12 cellular contexts compared by ENCODE assay signal in the genomic region with DNA sequence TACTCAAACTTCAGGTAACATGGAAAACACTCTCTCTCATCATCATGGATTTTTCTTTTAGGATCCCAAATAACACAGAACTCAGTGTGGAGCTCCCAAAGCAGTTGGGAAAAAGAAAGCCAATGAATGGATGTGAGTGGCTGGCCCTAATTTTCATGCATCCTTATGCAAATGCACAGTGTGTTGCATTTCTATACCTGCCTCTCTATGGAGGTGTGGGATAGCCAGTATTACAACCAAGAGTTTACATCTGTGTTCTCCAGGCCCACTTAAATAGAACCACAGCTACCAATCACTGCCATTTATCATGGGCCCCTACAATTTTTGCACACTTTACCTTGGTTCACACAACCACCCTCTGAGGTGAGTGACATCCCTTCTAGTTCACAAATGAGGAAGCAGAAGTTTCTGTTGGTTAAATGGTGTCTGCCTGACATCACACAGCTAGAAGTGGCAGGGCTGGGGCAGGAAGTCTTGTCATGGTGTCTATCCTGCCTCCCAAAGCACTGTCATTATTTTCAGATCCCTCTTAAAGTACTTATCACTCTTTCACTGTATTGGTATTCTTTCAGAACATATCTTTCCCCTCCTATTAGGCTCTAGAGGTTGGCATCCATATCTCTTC. TPM values are rescaled to one million over a fixed set of nuclear protein-coding genes. Genes with fewer than 3 reads are reported as not detected.
A peak's percentile ranks its signal among the peaks of the same experiment; 100 is the strongest.
DNase-seq lines count a peak whose midpoint lies in the region; ATAC-seq and TF ChIP-seq lines count a peak whose summit lies in the region.
"Had no signal": no experiment of that assay in that cellular context is flagged by ENCODE, and none has a peak within 500 bp of the region (broad histone marks: within the 10 kb centered on the region; RNA-seq: fewer than 3 reads in every experiment).

No MANE protein-coding gene starts in this region.

- peaks cover 4% of the 10 kb centered on the region for H3K4me1 Mint-ChIP-seq in activated CD8-positive, alpha-beta memory T cell treated with anti-CD3 and anti-CD28 coated beads, Interleukin-2, amount 10 ng/mL, durations not matched to agents 7 days and 5 days

- ATAC-seq in GM18858 (IDR thresholded peaks at IDR 0.05; ENCODE audit: unreplicated experiment) (peak; percentile 94), GM21619 (IDR thresholded peaks at IDR 0.05; ENCODE audit: unreplicated experiment) (peak; percentile 98), HG03159 (IDR thresholded peaks at IDR 0.05; ENCODE audit: unreplicated experiment) (peak; percentile 99)
- ATAC-seq in activated CD8-positive, alpha-beta memory T cell treated with anti-CD3 and anti-CD28 coated beads, Interleukin-2, amount 10 ng/mL, durations not matched to agents 7 days and 5 days: no peak

- H3K9me3 Mint-ChIP-seq in activated CD8-positive, alpha-beta memory T cell treated with anti-CD3 and anti-CD28 coated beads, Interleukin-2, amount 10 ng/mL, durations not matched to agents 7 days and 5 days (ENCODE audit: low read depth): no peaks in the 10 kb centered on the region

- no peak overlapping the region for H3K4me3 Mint-ChIP-seq in activated CD8-positive, alpha-beta memory T cell treated with anti-CD3 and anti-CD28 coated beads, Interleukin-2, amount 10 ng/mL, durations not matched to agents 7 days and 5 days

- no peak overlapping the region for H3K4me3 ChIP-seq in esophagus squamous epithelium
- H3K4me3 ChIP-seq: vagina had no signal

- peak overlapping the region in 3 of 4 donors; percentile 35 to 90 (median 66) for H3K27ac ChIP-seq in esophagus squamous epithelium
- H3K27ac ChIP-seq: vagina, WERI-Rb-1 had no signal

- H3K27ac Mint-ChIP-seq in activated CD8-positive, alpha-beta memory T cell treated with anti-CD3 and anti-CD28 coated beads, Interleukin-2, amount 10 ng/mL, durations not matched to agents 7 days and 5 days: no peak overlapping the region

- peaks cover 0 to 57% (median 4%) of the 10 kb centered on the region in 3 donors for H3K4me1 ChIP-seq in esophagus squamous epithelium

- CTCF ChIA-PET in activated CD8-positive, alpha-beta memory T cell treated with anti-CD3 and anti-CD28 coated beads, Interleukin-2, amount 10 ng/mL, durations not matched to agents 7 days and 5 days (lab: Charles Lee): interaction anchor here (0.6 kb wide), 1 partner anchor 946 kb away, joined by 3 read pairs; no protein-coding TSS in a partner anchor

- intact Hi-C loops in esophagus squamous epithelium (cut with DNase I): no loop called here

- H3K36me3 Mint-ChIP-seq in activated CD8-positive, alpha-beta memory T cell treated with anti-CD3 and anti-CD28 coated beads, Interleukin-2, amount 10 ng/mL, durations not matched to agents 7 days and 5 days: no peaks in the 10 kb centered on the region

- H3K9me3 ChIP-seq in esophagus squamous epithelium: no peaks in the 10 kb centered on the region
- H3K9me3 ChIP-seq: vagina had no signal

- DNase-seq in esophagus squamous epithelium (lab: John Stamatoyannopoulos, UW) (no peak), 8988T (no peak), activated gamma-delta T cell treated with Interleukin-2 at 50 U/mL for 16 hours (no peak), C1 segment of cervical spinal cord (lab: John Stamatoyannopoulos, UW) (no peak)
- DNase-seq in activated CD8-positive, alpha-beta memory T cell treated with anti-CD3 and anti-CD28 coated beads, Interleukin-2, amount 10 ng/mL, durations not matched to agents 7 days and 5 days: no peak
- DNase-seq: activated naive CD4-positive, alpha-beta T cell; Kasumi-1; WERI-Rb-1 had no signal

- no peak for TF ChIP-seq POLR2A in esophagus squamous epithelium (IDR thresholded peaks at IDR 0.05)

- peaks cover 6% of the 10 kb centered on the region for H3K27me3 Mint-ChIP-seq in activated CD8-positive, alpha-beta memory T cell treated with anti-CD3 and anti-CD28 coated beads, Interleukin-2, amount 10 ng/mL, durations not matched to agents 7 days and 5 days

- no peaks in the 10 kb centered on the region for H3K27me3 ChIP-seq in esophagus squamous epithelium
- H3K27me3 ChIP-seq: vagina had no signal

- TF ChIP-seq CTCF in esophagus squamous epithelium (IDR thresholded peaks at IDR 0.05): no peak

- H3K36me3 ChIP-seq in esophagus squamous epithelium: no peaks in the 10 kb centered on the region
- H3K36me3 ChIP-seq: vagina, WERI-Rb-1 had no signal

RNA-seq across cellular contexts. Expression of a gene that starts 17.3 kb away (rescaled TPM):
- total RNA-seq in esophagus squamous epithelium: 10 to 100 TPM in 2 of 4 donors, 1 to 10 TPM in 2; 1.9 to 58.4 (median 11.3) TPM
- under 1 TPM in 1 of 2 experiments, not detected in 1; 0.12 TPM for total RNA-seq in activated CD8-positive, alpha-beta memory T cell treated with anti-CD3 and anti-CD28 coated beads, Interleukin-2, amount 10 ng/mL, durations not matched to agents 7 days and 5 days
